Comparison of ENCODE assay signal across 1 cellular context in genomic region chr10:77297370-77297692, GRCh38.
TF ChIP-seq lines count a peak whose summit lies in the region.

No MANE protein-coding gene starts in this region.

TF ChIP-seq in IMR-90, 13 proteins besides CTCF, POLR2A, EP300 and RAD21 (continued from another document):
- peak; percentile 40; the same call in 1 of the 2 replicates for TF ChIP-seq FOS (IDR thresholded peaks at IDR 0.05; ENCODE audit: low read depth, low read length)
- TF ChIP-seq CEBPB (IDR thresholded peaks at IDR 0.05; ENCODE audit: low read depth, low read length), result no peak
- peak; percentile 65 for TF ChIP-seq NFE2L2 (IDR thresholded peaks at IDR 0.05; ENCODE audit: low read depth, low read length)
- TF ChIP-seq MAFK (IDR thresholded peaks at IDR 0.05; ENCODE audit: low read depth, low read length), result peak; percentile 88
- no peak for TF ChIP-seq USF2 (IDR thresholded peaks at IDR 0.05; ENCODE audit: low read depth, low read length)
- TF ChIP-seq SMC3 (IDR thresholded peaks at IDR 0.05; ENCODE audit: low read depth, low read length), result no peak
- no peak for TF ChIP-seq CHD1 (IDR thresholded peaks at IDR 0.05; ENCODE audit: low read depth, low read length)
- TF ChIP-seq RFX5 (IDR thresholded peaks at IDR 0.05; ENCODE audit: low read depth, low read length), result no peak
- no peak for TF ChIP-seq BHLHE40 (IDR thresholded peaks at IDR 0.05; ENCODE audit: low read depth, low read length)
